12 cellular contexts compared by ENCODE assay signal in the genomic region with DNA sequence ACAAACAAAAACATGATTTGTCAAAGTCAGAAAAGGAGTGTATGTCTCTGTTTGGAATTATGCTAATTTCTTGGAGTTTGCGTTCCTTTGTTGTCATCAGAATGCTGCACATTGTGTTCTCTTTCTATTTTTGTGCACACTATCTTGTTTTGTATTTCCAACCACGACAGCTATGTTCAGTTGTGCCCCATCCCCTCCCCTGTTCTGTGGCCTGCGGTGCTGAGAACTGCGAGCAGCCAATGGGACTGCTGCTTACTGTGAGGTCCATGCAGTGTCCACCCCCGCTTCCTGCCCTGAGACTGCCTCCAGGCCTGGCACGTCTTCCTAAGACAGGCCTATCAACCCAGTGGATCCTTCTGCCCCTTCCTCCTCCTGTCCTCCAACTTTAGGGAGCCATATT.
DNase-seq lines count a peak whose midpoint lies in the region; ATAC-seq, FAIRE-seq and TF ChIP-seq lines count a peak whose summit lies in the region.
"Had no signal": no experiment of that assay in that cellular context is flagged by ENCODE, and none has a peak within 500 bp of the region (broad histone marks: within the 10 kb centered on the region; RNA-seq: fewer than 3 reads in every experiment).

No MANE protein-coding gene starts in this region.

- no peak for FAIRE-seq in kidney (lab: Jason Lieb, UNC)

- H3K9me3 ChIP-seq in endodermal cell (ENCODE audit: control insufficient read depth, low read length) = no peaks in the 10 kb centered on the region
- no peaks in the 10 kb centered on the region for H3K9me3 ChIP-seq in kidney (ENCODE audit: control insufficient read depth in 1 of 2, low read length in 2 of 2)
- peaks cover 0 to 4% (median 0%) of the 10 kb centered on the region in 8 donors for H3K9me3 ChIP-seq in spleen
- H3K9me3 ChIP-seq: thyroid gland had no signal

- CTCF ChIA-PET in Calu3 (lab: Charles Lee) = no interaction called here

- H3K27me3 ChIP-seq in endodermal cell (ENCODE audit: control insufficient read depth, insufficient read depth, low read length, poor library complexity, severe bottlenecking) (peaks cover 20% of the 10 kb centered on the region), spleen (replicated peaks in 1 of 7) (peaks cover 0 to 17% (median 0%) of the 10 kb centered on the region in 7 donors)
- H3K27me3 ChIP-seq: thyroid gland had no signal

- intact Hi-C loops in kidney (cut with DNase I) (no loop called here), Calu3 (cut with micrococcal nuclease; ENCODE audit: unreplicated experiment) (no loop called here), spleen (cut with DNase I; ENCODE audit: low total_unique reads) (no loop called here)

- no peak for TF ChIP-seq CTCF in HFFc6 (IDR thresholded peaks at IDR 0.05)
- TF ChIP-seq CTCF in endodermal cell (conservative IDR thresholded peaks at IDR 0.05) = no peak
- no peak for TF ChIP-seq CTCF in kidney (IDR thresholded peaks at IDR 0.05; ENCODE audit: borderline replicate concordance, extremely low read depth, insufficient read depth)
- TF ChIP-seq CTCF in Calu3 (IDR thresholded peaks at IDR 0.05; ENCODE audit: unreplicated experiment) = no peak
- no peak for TF ChIP-seq CTCF in spleen (IDR thresholded peaks at IDR 0.05 in 8 of 11, conservative IDR thresholded peaks at IDR 0.05 in 3 of 11)
- no peak for TF ChIP-seq CTCF in omental fat pad (IDR thresholded peaks at IDR 0.05)

- no peaks in the 10 kb centered on the region for H3K36me3 ChIP-seq in endodermal cell (ENCODE audit: control insufficient read depth, insufficient read depth, low read length)
- no peaks in the 10 kb centered on the region for H3K36me3 ChIP-seq in kidney (ENCODE audit: control insufficient read depth in 1 of 2, insufficient read depth in 2 of 2, low read length in 2 of 2)
- H3K36me3 ChIP-seq in spleen = no peaks in the 10 kb centered on the region
- H3K36me3 ChIP-seq: thyroid gland had no signal

- peaks cover 17% of the 10 kb centered on the region for H3K4me1 Mint-ChIP-seq in HFFc6 (ENCODE audit: low read depth)
- peaks cover 2% of the 10 kb centered on the region for H3K4me1 Mint-ChIP-seq in endodermal cell
- no peaks in the 10 kb centered on the region for H3K4me1 Mint-ChIP-seq in Calu3 (ENCODE audit: low read depth, unreplicated experiment)
- H3K4me1 Mint-ChIP-seq: naive thymus-derived CD8-positive, alpha-beta T cell had no signal

- H3K36me3 Mint-ChIP-seq in HFFc6 (ENCODE audit: low read depth) = no peaks in the 10 kb centered on the region
- H3K36me3 Mint-ChIP-seq in endodermal cell (ENCODE audit: low read depth) = no peaks in the 10 kb centered on the region
- H3K36me3 Mint-ChIP-seq in Calu3 (ENCODE audit: insufficient read depth, unreplicated experiment) = no peaks in the 10 kb centered on the region
- H3K36me3 Mint-ChIP-seq: naive thymus-derived CD8-positive, alpha-beta T cell had no signal

- DNase-seq in HFFc6 (no peak), endodermal cell (peak; percentile 55), kidney (peak; percentile 54), superior temporal gyrus (ENCODE audit: extremely low spot score) (peak; percentile 96), Calu3 (no peak), spleen (no peak), omental fat pad (ENCODE audit: low spot score) (no peak), NCI-H2029 treated with DMSO at 0.1 percent for 48 hours (lab: John Stamatoyannopoulos, UW) (no peak)
- DNase-seq: Karpas-422; naive thymus-derived CD8-positive, alpha-beta T cell; stimulated activated CD4-positive, alpha-beta T cell treated with anti-CD3 and anti-CD28 coated beads, Interleukin-4, amount 100 ng/mL, for 1 hour; thyroid gland had no signal

- TF ChIP-seq POLR2A in spleen (IDR thresholded peaks at IDR 0.05) = no peak

- H3K4me3 ChIP-seq in endodermal cell (ENCODE audit: low read length) (no peak overlapping the region), kidney (ENCODE audit: low read length in 2 of 2) (no peak overlapping the region), spleen (no peak overlapping the region)
- H3K4me3 ChIP-seq: thyroid gland had no signal

- H3K4me1 ChIP-seq in endodermal cell (ENCODE audit: control insufficient read depth, insufficient read depth, low read length) (no peaks in the 10 kb centered on the region), kidney (ENCODE audit: control insufficient read depth in 1 of 2, insufficient read depth in 1 of 2, low read depth in 1 of 2, low read length in 2 of 2) (no peaks in the 10 kb centered on the region), spleen (no peaks in the 10 kb centered on the region)

- H3K9me3 Mint-ChIP-seq in HFFc6 = no peaks in the 10 kb centered on the region
- no peaks in the 10 kb centered on the region for H3K9me3 Mint-ChIP-seq in endodermal cell
- H3K9me3 Mint-ChIP-seq in Calu3 (ENCODE audit: low read depth, unreplicated experiment) = no peaks in the 10 kb centered on the region

- no peak for ATAC-seq in omental fat pad (ENCODE audit: low FRiP score)
- ATAC-seq: naive thymus-derived CD8-positive, alpha-beta T cell had no signal

- H3K27ac Mint-ChIP-seq in HFFc6 = peak overlapping the region; percentile 35
- H3K27ac Mint-ChIP-seq in endodermal cell = no peak overlapping the region
- no peak overlapping the region for H3K27ac Mint-ChIP-seq in Calu3 (ENCODE audit: unreplicated experiment)
- H3K27ac Mint-ChIP-seq: naive thymus-derived CD8-positive, alpha-beta T cell had no signal

- no peak overlapping the region for H3K9ac ChIP-seq in endodermal cell (ENCODE audit: extremely low read depth, low read length, poor library complexity, severe bottlenecking)
- H3K9ac ChIP-seq in kidney (ENCODE audit: low read length in 2 of 2) = no peak overlapping the region

- BruUV-seq in Calu3 (replicated peaks; lab: Mats Ljungman, UMichigan) = no TSS peak

- H3K27me3 Mint-ChIP-seq in HFFc6 (ENCODE audit: insufficient read depth) (no peaks in the 10 kb centered on the region; the same call in 1 of the 2 replicates), endodermal cell (ENCODE audit: insufficient read depth) (peaks cover 20% of the 10 kb centered on the region), Calu3 (ENCODE audit: unreplicated experiment) (peaks cover 23% of the 10 kb centered on the region)

- H3K4me3 Mint-ChIP-seq in HFFc6 (no peak overlapping the region), endodermal cell (no peak overlapping the region), Calu3 (ENCODE audit: low read depth, unreplicated experiment) (no peak overlapping the region)
- H3K4me3 Mint-ChIP-seq: naive thymus-derived CD8-positive, alpha-beta T cell had no signal

- no peak overlapping the region for H3K27ac ChIP-seq in endodermal cell (ENCODE audit: low read depth, low read length)
- no peak overlapping the region for H3K27ac ChIP-seq in kidney (ENCODE audit: low read depth in 2 of 2, low read length in 2 of 2)
- no peak overlapping the region for H3K27ac ChIP-seq in spleen
- H3K27ac ChIP-seq: thyroid gland had no signal

- WGBS in endodermal cell (ENCODE audit: insufficient coverage in 1 of 2, insufficient read length in 1 of 2), 2 experiments = 83 to 91% methylated on average over 4 to 6 of the region's 6 CpGs
- 54 to 72% (median 60%) methylated on average over 6 of the region's 6 CpGs for WGBS in spleen, 5 donors

Comparison
In these comparisons a context has a peak if more than half of its experiments do, and no peak if none do; other contexts are left out.
1. DNase-seq: peak in endodermal cell (single experiment), kidney (single experiment) and superior temporal gyrus (single experiment); none in HFFc6 (single experiment), Calu3 (single experiment), spleen (single experiment), omental fat pad (single experiment) and NCI-H2029 treated with DMSO at 0.1 percent for 48 hours (single experiment).